In the genomic region with DNA sequence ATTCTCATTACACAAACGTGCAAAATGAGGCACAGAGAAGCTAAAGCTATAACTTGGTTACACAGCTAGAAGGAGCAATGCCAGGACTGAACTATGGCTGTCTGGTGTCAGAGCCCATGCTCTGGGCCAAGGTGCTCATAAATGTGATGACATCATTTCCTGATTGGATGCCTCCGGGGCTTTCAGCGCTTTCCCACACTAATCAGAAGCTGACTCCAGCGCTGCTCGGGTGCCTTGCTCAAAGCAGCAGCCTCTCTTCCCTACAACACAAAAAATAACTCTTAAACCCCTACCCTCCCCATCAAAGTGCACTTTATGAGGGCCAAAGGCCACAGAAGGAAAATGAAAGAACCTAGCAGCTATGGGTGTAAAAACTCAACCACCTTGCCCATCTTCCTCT, we compare ENCODE assay signal across 15 cellular contexts.
DNase-seq lines count a peak whose midpoint lies in the region; ATAC-seq and TF ChIP-seq lines count a peak whose summit lies in the region.
"Had no signal": no experiment of that assay in that cellular context is flagged by ENCODE, and none has a peak within 500 bp of the region (broad histone marks: within the 10 kb centered on the region; RNA-seq: fewer than 3 reads in every experiment).

No MANE protein-coding gene starts in this region.

- H3K4me1 Mint-ChIP-seq in activated CD8-positive, alpha-beta memory T cell treated with anti-CD3 and anti-CD28 coated beads, Interleukin-2, amount 10 ng/mL, durations not matched to agents 7 days and 5 days = peaks cover 11% of the 10 kb centered on the region
- peaks cover 32% of the 10 kb centered on the region for H3K4me1 Mint-ChIP-seq in type B pancreatic cell (ENCODE audit: unreplicated experiment)
- no peaks in the 10 kb centered on the region for H3K4me1 Mint-ChIP-seq in stimulated activated naive B cell treated with anti-CD40 and anti-IgM and Interleukin-4, amounts not matched to agents 10 μg/mL and 1 μg/mL and 100 μg/mL, for 72 hours
- H3K4me1 Mint-ChIP-seq: memory B cell had no signal

- CTCF ChIA-PET in activated CD8-positive, alpha-beta memory T cell treated with anti-CD3 and anti-CD28 coated beads, Interleukin-2, amount 10 ng/mL, durations not matched to agents 7 days and 5 days (lab: Charles Lee) = interaction anchor here (1.2 kb wide), 2 partner anchors 38 kb away, joined by 3 read pairs; no protein-coding TSS in a partner anchor
- CTCF ChIA-PET in SK-N-SH (lab: Yijun Ruan, JAX) = interaction anchor here (1.1 to 1.8 kb wide), 3 partner anchors 9 to 90 kb away, joined by 3 to 6 read pairs (median 5); partner anchors contain the start of gene STK39

- no peak for ATAC-seq in activated CD8-positive, alpha-beta memory T cell treated with anti-CD3 and anti-CD28 coated beads, Interleukin-2, amount 10 ng/mL, durations not matched to agents 7 days and 5 days
- ATAC-seq in GM19463 (IDR thresholded peaks at IDR 0.05; ENCODE audit: unreplicated experiment) = no peak
- ATAC-seq in stimulated activated naive B cell treated with anti-CD40 and anti-IgM and Interleukin-4, amounts not matched to agents 10 μg/mL and 1 μg/mL and 100 μg/mL, for 72 hours (replicated peaks) = no peak

- H3K27ac Mint-ChIP-seq in activated CD8-positive, alpha-beta memory T cell treated with anti-CD3 and anti-CD28 coated beads, Interleukin-2, amount 10 ng/mL, durations not matched to agents 7 days and 5 days = peak overlapping the region; percentile 26
- peak overlapping the region; percentile 84 for H3K27ac Mint-ChIP-seq in type B pancreatic cell
- H3K27ac Mint-ChIP-seq in stimulated activated naive B cell treated with anti-CD40 and anti-IgM and Interleukin-4, amounts not matched to agents 10 μg/mL and 1 μg/mL and 100 μg/mL, for 72 hours = no peak overlapping the region
- H3K27ac Mint-ChIP-seq: endodermal cell, memory B cell had no signal

- no peaks in the 10 kb centered on the region for H3K9me3 ChIP-seq in SK-N-SH
- H3K9me3 ChIP-seq: spleen had no signal

- H3K4me1 ChIP-seq in SK-N-SH (ENCODE audit: control insufficient read depth in 1 of 2, insufficient read depth in 2 of 2, low read depth in 1 of 2, low read length in 1 of 2) = peaks cover 19 to 24% of the 10 kb centered on the region in 2 experiments

- no peak for DNase-seq in activated CD8-positive, alpha-beta memory T cell treated with anti-CD3 and anti-CD28 coated beads, Interleukin-2, amount 10 ng/mL, durations not matched to agents 7 days and 5 days
- no peak for DNase-seq in activated CD8-positive, alpha-beta memory T cell treated with anti-CD3 and anti-CD28 coated beads for 24 hours
- DNase-seq in SK-N-SH (peak; percentile 49), foreskin fibroblast (peak; percentile 77 to 87), type B pancreatic cell (ENCODE audit: extremely low spot score, unreplicated experiment) (no peak), SHP77 (lab: John Stamatoyannopoulos, UW) (no peak)
- DNase-seq in stimulated activated naive B cell treated with anti-CD40 and anti-IgM and Interleukin-4, amounts not matched to agents 10 μg/mL and 1 μg/mL and 100 μg/mL, for 72 hours = no peak
- DNase-seq: endodermal cell; H7; NCI-H524 treated with DMSO at 0.1 percent for 48 hours; spleen; stimulated activated naive CD4-positive, alpha-beta T cell had no signal

- TF ChIP-seq CTCF in SK-N-SH (IDR thresholded peaks at IDR 0.05) (no peak), foreskin fibroblast (IDR thresholded peaks at IDR 0.05; ENCODE audit: low read depth, low read length) (no peak), type B pancreatic cell (conservative IDR thresholded peaks at IDR 0.05) (no peak)

- H2AFZ ChIP-seq in SK-N-SH (ENCODE audit: low read depth) = no peak overlapping the region

- H3K4me3 ChIP-seq in SK-N-SH (ENCODE audit: low read depth in 2 of 2, low read length in 1 of 2) (no peak overlapping the region), foreskin fibroblast (ENCODE audit: low read depth in 1 of 2, low read length in 2 of 2) (no peak overlapping the region)
- H3K4me3 ChIP-seq: spleen had no signal

- no peaks in the 10 kb centered on the region for H4K20me1 ChIP-seq in SK-N-SH (ENCODE audit: insufficient read depth)

- TF ChIP-seq EP300 in SK-N-SH (IDR thresholded peaks at IDR 0.05; ENCODE audit: borderline replicate concordance in 1 of 2, low read depth in 1 of 2, low read length in 1 of 2) = peak in 1 of 2 experiments; percentile 62; a peak in 1 of 4 replicates

- H3K9ac ChIP-seq in SK-N-SH = no peak overlapping the region

- peak overlapping the region; percentile 14 to 72 for H3K27ac ChIP-seq in SK-N-SH (ENCODE audit: low read depth in 2 of 2, low read length in 1 of 2)
- H3K27ac ChIP-seq: C4-2B had no signal

- WGBS in SK-N-SH (ENCODE audit: low lambda C conversion rate) = 19% methylated on average over 5 of the region's 5 CpGs

- H3K36me3 Mint-ChIP-seq in activated CD8-positive, alpha-beta memory T cell treated with anti-CD3 and anti-CD28 coated beads, Interleukin-2, amount 10 ng/mL, durations not matched to agents 7 days and 5 days = peaks cover 6% of the 10 kb centered on the region
- H3K36me3 Mint-ChIP-seq in type B pancreatic cell = peaks cover 20% of the 10 kb centered on the region
- peaks cover 14 to 19% of the 10 kb centered on the region in 2 donors for H3K36me3 Mint-ChIP-seq in stimulated activated naive B cell treated with anti-CD40 and anti-IgM and Interleukin-4, amounts not matched to agents 10 μg/mL and 1 μg/mL and 100 μg/mL, for 72 hours

- POLR2A ChIA-PET in SK-N-SH (lab: Yijun Ruan, JAX) = no interaction called here

- no peak overlapping the region for H3K4me3 Mint-ChIP-seq in activated CD8-positive, alpha-beta memory T cell treated with anti-CD3 and anti-CD28 coated beads, Interleukin-2, amount 10 ng/mL, durations not matched to agents 7 days and 5 days
- H3K4me3 Mint-ChIP-seq in type B pancreatic cell = no peak overlapping the region
- no peak overlapping the region for H3K4me3 Mint-ChIP-seq in stimulated activated naive B cell treated with anti-CD40 and anti-IgM and Interleukin-4, amounts not matched to agents 10 μg/mL and 1 μg/mL and 100 μg/mL, for 72 hours
- H3K4me3 Mint-ChIP-seq: endodermal cell, memory B cell had no signal

- no peaks in the 10 kb centered on the region for H3F3A ChIP-seq in SK-N-SH (replicated peaks; ENCODE audit: insufficient read depth)

- H3K4me2 ChIP-seq in SK-N-SH = peak overlapping the region; percentile 42

- H3K9me2 ChIP-seq in SK-N-SH = no peaks in the 10 kb centered on the region

- peak; percentile 15; the same call in 1 of the 2 replicates for TF ChIP-seq RAD21 in SK-N-SH (IDR thresholded peaks at IDR 0.05; ENCODE audit: low read length)

- no peaks in the 10 kb centered on the region for H3K27me3 Mint-ChIP-seq in activated CD8-positive, alpha-beta memory T cell treated with anti-CD3 and anti-CD28 coated beads, Interleukin-2, amount 10 ng/mL, durations not matched to agents 7 days and 5 days
- no peaks in the 10 kb centered on the region for H3K27me3 Mint-ChIP-seq in type B pancreatic cell
- H3K27me3 Mint-ChIP-seq in stimulated activated naive B cell treated with anti-CD40 and anti-IgM and Interleukin-4, amounts not matched to agents 10 μg/mL and 1 μg/mL and 100 μg/mL, for 72 hours = no peaks in the 10 kb centered on the region
- H3K27me3 Mint-ChIP-seq: memory B cell had no signal

- H3K27me3 ChIP-seq in SK-N-SH (ENCODE audit: insufficient read depth) = no peaks in the 10 kb centered on the region
- H3K27me3 ChIP-seq: spleen had no signal

- H3K79me2 ChIP-seq in SK-N-SH (ENCODE audit: insufficient read depth) = no peaks in the 10 kb centered on the region

- peaks cover 9 to 15% of the 10 kb centered on the region in 2 experiments for H3K36me3 ChIP-seq in SK-N-SH (replicated peaks in 1 of 2; ENCODE audit: control insufficient read depth in 1 of 2, insufficient read depth in 2 of 2, low read length in 1 of 2)

- no peaks in the 10 kb centered on the region for H3K9me3 Mint-ChIP-seq in activated CD8-positive, alpha-beta memory T cell treated with anti-CD3 and anti-CD28 coated beads, Interleukin-2, amount 10 ng/mL, durations not matched to agents 7 days and 5 days (ENCODE audit: low read depth)
- no peaks in the 10 kb centered on the region for H3K9me3 Mint-ChIP-seq in type B pancreatic cell
- H3K9me3 Mint-ChIP-seq in stimulated activated naive B cell treated with anti-CD40 and anti-IgM and Interleukin-4, amounts not matched to agents 10 μg/mL and 1 μg/mL and 100 μg/mL, for 72 hours = no peaks in the 10 kb centered on the region
- H3K9me3 Mint-ChIP-seq: endodermal cell, memory B cell had no signal

TF ChIP-seq in SK-N-SH, 30 proteins besides CTCF, POLR2A, EP300 and RAD21:
- TF ChIP-seq NFIC (IDR thresholded peaks at IDR 0.05; ENCODE audit: borderline replicate concordance) = peak; percentile 12; the same call in 1 of the 2 replicates
- no peak for TF ChIP-seq RXRA (IDR thresholded peaks at IDR 0.05; ENCODE audit: borderline replicate concordance, low read depth)
- TF ChIP-seq JUND (IDR thresholded peaks at IDR 0.05) = no peak
- TF ChIP-seq, protein P1, sequence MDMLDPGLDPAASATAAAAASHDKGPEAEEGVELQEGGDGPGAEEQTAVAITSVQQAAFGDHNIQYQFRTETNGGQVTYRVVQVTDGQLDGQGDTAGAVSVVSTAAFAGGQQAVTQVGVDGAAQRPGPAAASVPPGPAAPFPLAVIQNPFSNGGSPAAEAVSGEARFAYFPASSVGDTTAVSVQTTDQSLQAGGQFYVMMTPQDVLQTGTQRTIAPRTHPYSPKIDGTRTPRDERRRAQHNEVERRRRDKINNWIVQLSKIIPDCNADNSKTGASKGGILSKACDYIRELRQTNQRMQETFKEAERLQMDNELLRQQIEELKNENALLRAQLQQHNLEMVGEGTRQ (IDR thresholded peaks at IDR 0.05; ENCODE audit: borderline replicate concordance, low read depth, low read length) = no peak
- peak; percentile 39; the same call in 1 of the 2 replicates for TF ChIP-seq MXI1 (IDR thresholded peaks at IDR 0.05; ENCODE audit: low read depth, low read length)
TF ChIP-seq in SK-N-SH: peak in this region for 2.

Comparison
In these comparisons a context has a peak if more than half of its experiments do, and no peak if none do; other contexts are left out.
1. DNase-seq: peak in SK-N-SH (single experiment) and foreskin fibroblast (2 of 2); none in activated CD8-positive, alpha-beta memory T cell treated with anti-CD3 and anti-CD28 coated beads, Interleukin-2, amount 10 ng/mL, durations not matched to agents 7 days and 5 days (single experiment), activated CD8-positive, alpha-beta memory T cell treated with anti-CD3 and anti-CD28 coated beads for 24 hours (single experiment), type B pancreatic cell (single experiment), SHP77 (0 of 2) and stimulated activated naive B cell treated with anti-CD40 and anti-IgM and Interleukin-4, amounts not matched to agents 10 μg/mL and 1 μg/mL and 100 μg/mL, for 72 hours (single experiment).